Comparison of ENCODE assay signal across 1 cellular context in the genomic region with DNA sequence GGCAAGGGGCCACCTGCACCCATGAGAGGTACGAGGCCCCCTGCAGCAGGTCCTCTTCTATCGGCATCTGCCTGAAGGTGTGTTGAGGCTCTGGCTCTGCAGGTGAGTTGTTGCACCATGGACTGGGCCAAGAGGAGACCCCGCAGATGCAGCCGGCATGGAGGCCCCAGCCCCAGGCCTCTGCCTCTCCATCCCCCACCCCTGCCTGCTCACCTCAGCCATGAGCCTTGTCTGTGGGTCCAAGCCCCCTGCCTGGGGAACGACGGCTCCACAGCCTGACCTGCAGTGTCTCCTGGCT.
TF ChIP-seq lines count a peak whose summit lies in the region.

No MANE protein-coding gene starts in this region.

TF ChIP-seq in GM23338, 12 proteins besides CTCF, POLR2A, EP300 and RAD21 (continued from another document):
- TF ChIP-seq, protein P1, sequence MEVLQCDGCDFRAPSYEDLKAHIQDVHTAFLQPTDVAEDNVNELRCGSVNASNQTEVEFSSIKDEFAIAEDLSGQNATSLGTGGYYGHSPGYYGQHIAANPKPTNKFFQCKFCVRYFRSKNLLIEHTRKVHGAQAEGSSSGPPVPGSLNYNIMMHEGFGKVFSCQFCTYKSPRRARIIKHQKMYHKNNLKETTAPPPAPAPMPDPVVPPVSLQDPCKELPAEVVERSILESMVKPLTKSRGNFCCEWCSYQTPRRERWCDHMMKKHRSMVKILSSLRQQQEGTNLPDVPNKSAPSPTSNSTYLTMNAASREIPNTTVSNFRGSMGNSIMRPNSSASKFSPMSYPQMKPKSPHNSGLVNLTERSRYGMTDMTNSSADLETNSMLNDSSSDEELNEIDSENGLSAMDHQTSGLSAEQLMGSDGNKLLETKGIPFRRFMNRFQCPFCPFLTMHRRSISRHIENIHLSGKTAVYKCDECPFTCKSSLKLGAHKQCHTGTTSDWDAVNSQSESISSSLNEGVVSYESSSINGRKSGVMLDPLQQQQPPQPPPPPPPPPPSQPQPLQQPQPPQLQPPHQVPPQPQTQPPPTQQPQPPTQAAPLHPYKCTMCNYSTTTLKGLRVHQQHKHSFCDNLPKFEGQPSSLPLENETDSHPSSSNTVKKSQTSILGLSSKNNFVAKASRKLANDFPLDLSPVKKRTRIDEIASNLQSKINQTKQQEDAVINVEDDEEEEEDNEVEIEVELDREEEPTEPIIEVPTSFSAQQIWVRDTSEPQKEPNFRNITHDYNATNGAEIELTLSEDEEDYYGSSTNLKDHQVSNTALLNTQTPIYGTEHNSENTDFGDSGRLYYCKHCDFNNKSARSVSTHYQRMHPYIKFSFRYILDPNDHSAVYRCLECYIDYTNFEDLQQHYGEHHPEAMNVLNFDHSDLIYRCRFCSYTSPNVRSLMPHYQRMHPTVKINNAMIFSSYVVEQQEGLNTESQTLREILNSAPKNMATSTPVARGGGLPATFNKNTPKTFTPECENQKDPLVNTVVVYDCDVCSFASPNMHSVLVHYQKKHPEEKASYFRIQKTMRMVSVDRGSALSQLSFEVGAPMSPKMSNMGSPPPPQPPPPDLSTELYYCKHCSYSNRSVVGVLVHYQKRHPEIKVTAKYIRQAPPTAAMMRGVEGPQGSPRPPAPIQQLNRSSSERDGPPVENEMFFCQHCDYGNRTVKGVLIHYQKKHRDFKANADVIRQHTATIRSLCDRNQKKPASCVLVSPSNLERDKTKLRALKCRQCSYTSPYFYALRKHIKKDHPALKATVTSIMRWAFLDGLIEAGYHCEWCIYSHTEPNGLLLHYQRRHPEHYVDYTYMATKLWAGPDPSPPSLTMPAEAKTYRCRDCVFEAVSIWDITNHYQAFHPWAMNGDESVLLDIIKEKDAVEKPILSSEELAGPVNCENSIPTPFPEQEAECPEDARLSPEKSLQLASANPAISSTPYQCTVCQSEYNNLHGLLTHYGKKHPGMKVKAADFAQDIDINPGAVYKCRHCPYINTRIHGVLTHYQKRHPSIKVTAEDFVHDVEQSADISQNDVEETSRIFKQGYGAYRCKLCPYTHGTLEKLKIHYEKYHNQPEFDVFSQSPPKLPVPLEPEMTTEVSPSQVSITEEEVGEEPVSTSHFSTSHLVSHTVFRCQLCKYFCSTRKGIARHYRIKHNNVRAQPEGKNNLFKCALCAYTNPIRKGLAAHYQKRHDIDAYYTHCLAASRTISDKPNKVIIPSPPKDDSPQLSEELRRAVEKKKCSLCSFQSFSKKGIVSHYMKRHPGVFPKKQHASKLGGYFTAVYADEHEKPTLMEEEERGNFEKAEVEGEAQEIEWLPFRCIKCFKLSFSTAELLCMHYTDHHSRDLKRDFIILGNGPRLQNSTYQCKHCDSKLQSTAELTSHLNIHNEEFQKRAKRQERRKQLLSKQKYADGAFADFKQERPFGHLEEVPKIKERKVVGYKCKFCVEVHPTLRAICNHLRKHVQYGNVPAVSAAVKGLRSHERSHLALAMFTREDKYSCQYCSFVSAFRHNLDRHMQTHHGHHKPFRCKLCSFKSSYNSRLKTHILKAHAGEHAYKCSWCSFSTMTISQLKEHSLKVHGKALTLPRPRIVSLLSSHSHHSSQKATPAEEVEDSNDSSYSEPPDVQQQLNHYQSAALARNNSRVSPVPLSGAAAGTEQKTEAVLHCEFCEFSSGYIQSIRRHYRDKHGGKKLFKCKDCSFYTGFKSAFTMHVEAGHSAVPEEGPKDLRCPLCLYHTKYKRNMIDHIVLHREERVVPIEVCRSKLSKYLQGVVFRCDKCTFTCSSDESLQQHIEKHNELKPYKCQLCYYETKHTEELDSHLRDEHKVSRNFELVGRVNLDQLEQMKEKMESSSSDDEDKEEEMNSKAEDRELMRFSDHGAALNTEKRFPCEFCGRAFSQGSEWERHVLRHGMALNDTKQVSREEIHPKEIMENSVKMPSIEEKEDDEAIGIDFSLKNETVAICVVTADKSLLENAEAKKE (CRISPR knock-in tag; IDR thresholded peaks at IDR 0.05), result no peak
- TF ChIP-seq NANOG (IDR thresholded peaks at IDR 0.05; ENCODE audit: borderline replicate concordance) (no peak), CREB1 (CRISPR knock-in tag; IDR thresholded peaks at IDR 0.05; ENCODE audit: low read depth) (no peak), ZNF331 (CRISPR knock-in tag; IDR thresholded peaks at IDR 0.05; ENCODE audit: low read depth) (no peak), POLR2AphosphoS5 (IDR thresholded peaks at IDR 0.05; ENCODE audit: low read depth) (no peak), STAT1 (IDR thresholded peaks at IDR 0.05; ENCODE audit: unreplicated experiment) (no peak), EZH2 (IDR thresholded peaks at IDR 0.05; ENCODE audit: low read depth, unreplicated experiment) (no peak)
- TF ChIP-seq, protein P2, sequence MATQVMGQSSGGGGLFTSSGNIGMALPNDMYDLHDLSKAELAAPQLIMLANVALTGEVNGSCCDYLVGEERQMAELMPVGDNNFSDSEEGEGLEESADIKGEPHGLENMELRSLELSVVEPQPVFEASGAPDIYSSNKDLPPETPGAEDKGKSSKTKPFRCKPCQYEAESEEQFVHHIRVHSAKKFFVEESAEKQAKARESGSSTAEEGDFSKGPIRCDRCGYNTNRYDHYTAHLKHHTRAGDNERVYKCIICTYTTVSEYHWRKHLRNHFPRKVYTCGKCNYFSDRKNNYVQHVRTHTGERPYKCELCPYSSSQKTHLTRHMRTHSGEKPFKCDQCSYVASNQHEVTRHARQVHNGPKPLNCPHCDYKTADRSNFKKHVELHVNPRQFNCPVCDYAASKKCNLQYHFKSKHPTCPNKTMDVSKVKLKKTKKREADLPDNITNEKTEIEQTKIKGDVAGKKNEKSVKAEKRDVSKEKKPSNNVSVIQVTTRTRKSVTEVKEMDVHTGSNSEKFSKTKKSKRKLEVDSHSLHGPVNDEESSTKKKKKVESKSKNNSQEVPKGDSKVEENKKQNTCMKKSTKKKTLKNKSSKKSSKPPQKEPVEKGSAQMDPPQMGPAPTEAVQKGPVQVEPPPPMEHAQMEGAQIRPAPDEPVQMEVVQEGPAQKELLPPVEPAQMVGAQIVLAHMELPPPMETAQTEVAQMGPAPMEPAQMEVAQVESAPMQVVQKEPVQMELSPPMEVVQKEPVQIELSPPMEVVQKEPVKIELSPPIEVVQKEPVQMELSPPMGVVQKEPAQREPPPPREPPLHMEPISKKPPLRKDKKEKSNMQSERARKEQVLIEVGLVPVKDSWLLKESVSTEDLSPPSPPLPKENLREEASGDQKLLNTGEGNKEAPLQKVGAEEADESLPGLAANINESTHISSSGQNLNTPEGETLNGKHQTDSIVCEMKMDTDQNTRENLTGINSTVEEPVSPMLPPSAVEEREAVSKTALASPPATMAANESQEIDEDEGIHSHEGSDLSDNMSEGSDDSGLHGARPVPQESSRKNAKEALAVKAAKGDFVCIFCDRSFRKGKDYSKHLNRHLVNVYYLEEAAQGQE (IDR thresholded peaks at IDR 0.05; ENCODE audit: unreplicated experiment), result no peak
